In genomic region chrX:145886469-145886868, GRCh38 we compare ENCODE assay signal across 11 cellular contexts.
"Had no signal": no experiment of that assay in that cellular context is flagged by ENCODE, and none has a peak within 500 bp of the region (broad histone marks: within the 10 kb centered on the region; RNA-seq: fewer than 3 reads in every experiment).

No MANE protein-coding gene starts in this region.

- ATAC-seq: GM23338, HCT116 had no signal

- H2AFZ ChIP-seq: GM23248, GM23338 had no signal

- DNase-seq: GM23248, GOT3, H7, H9, HCEC 1CT, HFFc6 had no signal

- H3K4me1 ChIP-seq: HAP-1 had no signal

- H3K4me3 Mint-ChIP-seq: GM23338, H9, HFFc6 had no signal

- H3K9ac ChIP-seq: GM23248 had no signal

- H3K9me3 ChIP-seq: HAP-1 had no signal

- H3K4me2 ChIP-seq: GM23338 had no signal

- H3K4me3 ChIP-seq: GM23248, GM23338, HAP-1 had no signal

- H3K27ac ChIP-seq: GM23248 had no signal

- FAIRE-seq: H1, H54 had no signal

- H3K4me1 Mint-ChIP-seq: GM23338 had no signal

- H3K36me3 ChIP-seq: HAP-1 had no signal

- H3K27ac Mint-ChIP-seq: GM23338, H9, HFFc6 had no signal
